Comparison of ENCODE assay signal across 19 cellular contexts in genomic region chr19:27736225-27736624, GRCh38.
A peak's percentile ranks its signal among the peaks of the same experiment; 100 is the strongest.
DNase-seq lines count a peak whose midpoint lies in the region; ATAC-seq and TF ChIP-seq lines count a peak whose summit lies in the region.
"Had no signal": no experiment of that assay in that cellular context is flagged by ENCODE, and none has a peak within 500 bp of the region (broad histone marks: within the 10 kb centered on the region; RNA-seq: fewer than 3 reads in every experiment).

No MANE protein-coding gene starts in this region.

- no peaks in the 10 kb centered on the region for H3K79me2 ChIP-seq in KMS-11 (ENCODE audit: insufficient read depth, low read depth)

- no peak overlapping the region for H3K4me3 Mint-ChIP-seq in Caco-2 (ENCODE audit: unreplicated experiment)
- no peak overlapping the region for H3K4me3 Mint-ChIP-seq in natural killer cell treated with Interleukin-12 subunit alpha and Interleukin-12 subunit beta and Interleukin-15 and Interleukin-18, amount 100 ng/mL, for 72 hours
- H3K4me3 Mint-ChIP-seq: B cell; CD8-positive, alpha-beta T cell; H9; IgD-negative memory B cell had no signal

- H3K4me1 ChIP-seq in KMS-11 (ENCODE audit: low read depth, poor library complexity, severe bottlenecking) = peaks cover 26% of the 10 kb centered on the region
- H3K4me1 ChIP-seq in Caco-2 = no peaks in the 10 kb centered on the region
- H3K4me1 ChIP-seq: BLaER1 treated with 17β-estradiol and CSF1 and Interleukin-3, amounts not matched to agents 10 nM and 100 nM had no signal

- H4K20me1 ChIP-seq in KMS-11 (ENCODE audit: insufficient read depth) = no peaks in the 10 kb centered on the region
- H4K20me1 ChIP-seq: BLaER1 treated with 17β-estradiol and CSF1 and Interleukin-3, amounts not matched to agents 10 nM and 100 nM had no signal

- peak; percentile 15 for DNase-seq in RPMI8226
- peak; percentile 12 for DNase-seq in left lobe of liver (ENCODE audit: low spot score)
- DNase-seq in sciatic nerve (ENCODE audit: low spot score) = peak; percentile 8
- no peak for DNase-seq in NCI-H128 (lab: John Stamatoyannopoulos, UW; ENCODE audit: unreplicated experiment)
- no peak for DNase-seq in Caco-2
- no peak for DNase-seq in natural killer cell treated with Interleukin-12 subunit alpha and Interleukin-12 subunit beta and Interleukin-15 and Interleukin-18, amount 100 ng/mL, for 72 hours (ENCODE audit: low spot score)
- DNase-seq: DMS 273 treated with DMSO at 0.1 percent for 48 hours, DMS53, DND-41, EL, GOT3, H9 had no signal

- H3K9me3 Mint-ChIP-seq in Caco-2 (ENCODE audit: unreplicated experiment) = peaks cover 59% of the 10 kb centered on the region
- peaks cover 18% of the 10 kb centered on the region for H3K9me3 Mint-ChIP-seq in natural killer cell treated with Interleukin-12 subunit alpha and Interleukin-12 subunit beta and Interleukin-15 and Interleukin-18, amount 100 ng/mL, for 72 hours

- H3K4me3 ChIP-seq in KMS-11 (IDR thresholded peaks at IDR 0.05; ENCODE audit: insufficient read depth, low read depth, low read length) (no peak overlapping the region), Caco-2 (ENCODE audit: low read depth, low read length) (no peak overlapping the region)
- H3K4me3 ChIP-seq: BLaER1 treated with 17β-estradiol and CSF1 and Interleukin-3, amounts not matched to agents 10 nM and 100 nM had no signal

- CTCF ChIA-PET in Caco-2 (lab: Charles Lee) = no interaction called here

- BruUV-seq in Caco-2 (replicated peaks; lab: Mats Ljungman, UMichigan) = no TSS peak

- H3K36me3 Mint-ChIP-seq in Caco-2 (ENCODE audit: insufficient read depth, unreplicated experiment) = no peaks in the 10 kb centered on the region
- H3K36me3 Mint-ChIP-seq in natural killer cell treated with Interleukin-12 subunit alpha and Interleukin-12 subunit beta and Interleukin-15 and Interleukin-18, amount 100 ng/mL, for 72 hours = peaks cover 55% of the 10 kb centered on the region

- no peak overlapping the region for H3K27ac Mint-ChIP-seq in Caco-2 (ENCODE audit: unreplicated experiment)
- no peak overlapping the region for H3K27ac Mint-ChIP-seq in natural killer cell treated with Interleukin-12 subunit alpha and Interleukin-12 subunit beta and Interleukin-15 and Interleukin-18, amount 100 ng/mL, for 72 hours
- H3K27ac Mint-ChIP-seq: B cell; CD8-positive, alpha-beta T cell; H9; IgD-negative memory B cell had no signal

- intact Hi-C loops in sciatic nerve (cut with DNase I) (no loop called here), Caco-2 (cut with micrococcal nuclease; ENCODE audit: unreplicated experiment) (no loop called here)

- no peaks in the 10 kb centered on the region for H3K4me1 Mint-ChIP-seq in Caco-2 (ENCODE audit: low read depth, unreplicated experiment)
- no peaks in the 10 kb centered on the region for H3K4me1 Mint-ChIP-seq in natural killer cell treated with Interleukin-12 subunit alpha and Interleukin-12 subunit beta and Interleukin-15 and Interleukin-18, amount 100 ng/mL, for 72 hours (ENCODE audit: low read depth in 2 of 2)
- H3K4me1 Mint-ChIP-seq: B cell, H9, IgD-negative memory B cell had no signal

- no peak overlapping the region for H3K27ac ChIP-seq in KMS-11
- H3K27ac ChIP-seq: BLaER1 treated with 17β-estradiol and CSF1 and Interleukin-3, amounts not matched to agents 10 nM and 100 nM had no signal

- ATAC-seq in left lobe of liver = no peak
- ATAC-seq in sciatic nerve = no peak
- ATAC-seq in natural killer cell treated with Interleukin-12 subunit alpha and Interleukin-12 subunit beta and Interleukin-15 and Interleukin-18, amount 100 ng/mL, for 72 hours = no peak
- no peak for ATAC-seq in GM19328 (IDR thresholded peaks at IDR 0.05; ENCODE audit: unreplicated experiment)
- ATAC-seq: CD8-positive, alpha-beta T cell; HepG2 had no signal

- H3K27me3 ChIP-seq in KMS-11 (ENCODE audit: insufficient read depth, low read depth) (no peaks in the 10 kb centered on the region), Caco-2 (replicated peaks; ENCODE audit: control insufficient read depth, insufficient read depth, low read length) (no peaks in the 10 kb centered on the region)
- H3K27me3 ChIP-seq: BLaER1 treated with 17β-estradiol and CSF1 and Interleukin-3, amounts not matched to agents 10 nM and 100 nM had no signal

- POLR2A ChIA-PET in Caco-2 (lab: Charles Lee) = no interaction called here

- H3K9ac ChIP-seq in KMS-11 = no peak overlapping the region
- H3K9ac ChIP-seq: BLaER1 treated with 17β-estradiol and CSF1 and Interleukin-3, amounts not matched to agents 10 nM and 100 nM had no signal

- H3K36me3 ChIP-seq in KMS-11 (ENCODE audit: insufficient read depth) (no peaks in the 10 kb centered on the region), Caco-2 (ENCODE audit: control insufficient read depth, insufficient read depth, low read length) (no peaks in the 10 kb centered on the region)

- H3K4me2 ChIP-seq in KMS-11 = peak overlapping the region; percentile 34; the same call in 1 of the 2 replicates
- H3K4me2 ChIP-seq: BLaER1 treated with 17β-estradiol and CSF1 and Interleukin-3, amounts not matched to agents 10 nM and 100 nM had no signal

- H2AFZ ChIP-seq in KMS-11 (ENCODE audit: low read depth) = no peak overlapping the region

- 0 out of 2 replicates have a peak, but pooled peaks cover 5% of the 10 kb centered on the region for H3K9me3 ChIP-seq in Caco-2

- H3K27me3 Mint-ChIP-seq in Caco-2 (ENCODE audit: insufficient read depth, unreplicated experiment) = no peaks in the 10 kb centered on the region
- H3K27me3 Mint-ChIP-seq in natural killer cell treated with Interleukin-12 subunit alpha and Interleukin-12 subunit beta and Interleukin-15 and Interleukin-18, amount 100 ng/mL, for 72 hours = no peaks in the 10 kb centered on the region
- H3K27me3 Mint-ChIP-seq: B cell, IgD-negative memory B cell had no signal

- TF ChIP-seq CTCF in KMS-11 (conservative IDR thresholded peaks at IDR 0.05; ENCODE audit: low read depth, low read length) (no peak), Caco-2 (IDR thresholded peaks at IDR 0.05; ENCODE audit: insufficient read depth in 1 of 2, low read depth in 1 of 2, low read length in 1 of 2, severe bottlenecking in 1 of 2, unreplicated experiment in 1 of 2) (no peak)

Comparison
In these comparisons a context has a peak if more than half of its experiments do, and no peak if none do; other contexts are left out.
1. DNase-seq: peak in RPMI8226 (single experiment), left lobe of liver (single experiment) and sciatic nerve (single experiment); none in NCI-H128 (single experiment), Caco-2 (0 of 2) and natural killer cell treated with Interleukin-12 subunit alpha and Interleukin-12 subunit beta and Interleukin-15 and Interleukin-18, amount 100 ng/mL, for 72 hours (single experiment).